Comparison of ENCODE assay signal across 19 cellular contexts in genomic region chr9:89872426-89872912, GRCh38.
A peak's percentile ranks its signal among the peaks of the same experiment; 100 is the strongest.
DNase-seq lines count a peak whose midpoint lies in the region; TF ChIP-seq lines count a peak whose summit lies in the region.
"Had no signal": no experiment of that assay in that cellular context is flagged by ENCODE, and none has a peak within 500 bp of the region (broad histone marks: within the 10 kb centered on the region; RNA-seq: fewer than 3 reads in every experiment).

No MANE protein-coding gene starts in this region.

- POLR2A ChIA-PET in GM10248 (lab: Yijun Ruan, JAX), result no interaction called here

- H2BK5ac ChIP-seq in mesenchymal stem cell (ENCODE audit: low read depth, low read length, poor library complexity, severe bottlenecking), result no peak overlapping the region

- H2BK15ac ChIP-seq in mesenchymal stem cell (ENCODE audit: low read depth, poor library complexity, severe bottlenecking), result peak overlapping the region; percentile 27

- WGBS in esophagus squamous epithelium, 2 donors, result 39 to 53% methylated on average over 7 of the region's 9 CpGs
- 92% methylated on average over 9 of the region's 9 CpGs for WGBS in mesenchymal stem cell

- CTCF ChIA-PET in GM10248 (lab: Yijun Ruan, JAX), result no interaction called here

- no peak overlapping the region for H3K4me2 ChIP-seq in mesenchymal stem cell (ENCODE audit: low read length, poor library complexity, severe bottlenecking)

- H3K9me3 ChIP-seq in WERI-Rb-1 (ENCODE audit: severe bottlenecking) (no peaks in the 10 kb centered on the region), esophagus squamous epithelium (no peaks in the 10 kb centered on the region), mesenchymal stem cell (ENCODE audit: control insufficient read depth, low read length) (no peaks in the 10 kb centered on the region), skeletal muscle tissue (ENCODE audit: control insufficient read depth in 3 of 3, low read length in 3 of 3) (no peaks in the 10 kb centered on the region)
- H3K9me3 ChIP-seq: body of pancreas, neutrophil had no signal

- H3K79me1 ChIP-seq in mesenchymal stem cell (replicated peaks; ENCODE audit: low read length, poor library complexity, severe bottlenecking), result no peaks in the 10 kb centered on the region

- H3K9ac ChIP-seq in mesenchymal stem cell (ENCODE audit: low read length) (no peak overlapping the region), skeletal muscle tissue (ENCODE audit: low read depth in 1 of 3, low read length in 3 of 3) (peak overlapping the region; percentile 42 to 78 (median 54))

- no peak overlapping the region for H2AFZ ChIP-seq in mesenchymal stem cell (ENCODE audit: low read depth, low read length)

- H3K4me1 ChIP-seq in esophagus squamous epithelium (peaks cover 32 to 52% (median 35%) of the 10 kb centered on the region in 3 donors), mesenchymal stem cell (ENCODE audit: control insufficient read depth, insufficient read depth, low read depth, low read length) (peaks cover 13% of the 10 kb centered on the region), skeletal muscle tissue (ENCODE audit: control insufficient read depth in 3 of 3, insufficient read depth in 3 of 3, low read length in 3 of 3) (peaks cover 49 to 56% (median 54%) of the 10 kb centered on the region in 3 donors)
- H3K4me1 ChIP-seq: body of pancreas had no signal

- H3K4me3 ChIP-seq in WERI-Rb-1 (ENCODE audit: low read depth, low read length) (no peak overlapping the region), esophagus squamous epithelium (no peak overlapping the region), mesenchymal stem cell (ENCODE audit: insufficient read depth in 1 of 2, low read depth in 1 of 2, low read length in 2 of 2) (no peak overlapping the region), skeletal muscle tissue (ENCODE audit: low read length in 3 of 3) (peak overlapping the region in 1 of 3 donors; percentile 9)
- H3K4me3 ChIP-seq: body of pancreas had no signal

- H2BK12ac ChIP-seq in mesenchymal stem cell (ENCODE audit: low read length in 2 of 2), result peak overlapping the region in 1 of 2 experiments; percentile 52

- no peak overlapping the region for H3K4ac ChIP-seq in mesenchymal stem cell (ENCODE audit: low read depth in 1 of 2, low read length in 2 of 2)

- H2BK120ac ChIP-seq in mesenchymal stem cell (ENCODE audit: low read depth, low read length), result peak overlapping the region; percentile 64

- no peak overlapping the region for H3K18ac ChIP-seq in mesenchymal stem cell (ENCODE audit: low read depth in 1 of 2, low read length in 2 of 2)

- no peaks in the 10 kb centered on the region for H3K27me3 ChIP-seq in WERI-Rb-1 (ENCODE audit: insufficient read depth, low read depth, severe bottlenecking)
- no peaks in the 10 kb centered on the region for H3K27me3 ChIP-seq in esophagus squamous epithelium
- H3K27me3 ChIP-seq in mesenchymal stem cell (ENCODE audit: control insufficient read depth in 1 of 2, insufficient read depth in 1 of 2, low read length in 2 of 2), result peaks cover 0 to 5% of the 10 kb centered on the region in 2 experiments
- H3K27me3 ChIP-seq in skeletal muscle tissue (ENCODE audit: control insufficient read depth in 3 of 3, insufficient read depth in 3 of 3, low read length in 3 of 3), result no peaks in the 10 kb centered on the region
- H3K27me3 ChIP-seq: body of pancreas, neutrophil had no signal

- H2AK5ac ChIP-seq in mesenchymal stem cell (ENCODE audit: low read length, severe bottlenecking), result no peak overlapping the region

- H3K23ac ChIP-seq in mesenchymal stem cell (ENCODE audit: low read length in 2 of 2), result no peak overlapping the region

- H4K8ac ChIP-seq in mesenchymal stem cell (ENCODE audit: low read length), result no peak overlapping the region

- DNase-seq in WERI-Rb-1 (peak; percentile 1), esophagus squamous epithelium (lab: John Stamatoyannopoulos, UW) (no peak), mesenchymal stem cell (no peak), occipital lobe (lab: John Stamatoyannopoulos, UW) (no peak), GM10248 (ENCODE audit: extremely low spot score) (no peak), DMS 273 (lab: John Stamatoyannopoulos, UW; ENCODE audit: unreplicated experiment) (no peak), NCI-H187 treated with DMSO at 0.1 percent for 48 hours (lab: John Stamatoyannopoulos, UW) (no peak)
- DNase-seq: activated CD4-positive, alpha-beta T cell treated with anti-CD3 and anti-CD28 coated beads, Interleukin-2, amount 50 U/mL, for 48 hours; CD4-positive, alpha-beta memory T cell; effector memory CD4-positive, alpha-beta T cell; mammary epithelial cell; NCI-H1092; NCI-H1930; NCI-H69; retina; RPMI8226 had no signal

- intact Hi-C loops in esophagus squamous epithelium (cut with DNase I), result no loop called here

- H3K36me3 ChIP-seq in WERI-Rb-1 (no peaks in the 10 kb centered on the region), esophagus squamous epithelium (no peaks in the 10 kb centered on the region), mesenchymal stem cell (ENCODE audit: control insufficient read depth in 1 of 2, insufficient read depth in 2 of 2, low read depth in 1 of 2, low read length in 2 of 2) (no peaks in the 10 kb centered on the region), skeletal muscle tissue (ENCODE audit: control insufficient read depth in 3 of 3, insufficient read depth in 3 of 3, low read length in 3 of 3) (no peaks in the 10 kb centered on the region)
- H3K36me3 ChIP-seq: neutrophil had no signal

- no peak overlapping the region for H3K14ac ChIP-seq in mesenchymal stem cell (ENCODE audit: low read length in 2 of 2)

- H3K27ac ChIP-seq in WERI-Rb-1 (no peak overlapping the region), esophagus squamous epithelium (peak overlapping the region in 3 of 4 donors; percentile 21 to 72 (median 66)), mesenchymal stem cell (ENCODE audit: low read length, poor library complexity, severe bottlenecking) (no peak overlapping the region), skeletal muscle tissue (ENCODE audit: low read depth, low read length) (peak overlapping the region; percentile 86)
- H3K27ac ChIP-seq: body of pancreas, neutrophil had no signal

- no peak overlapping the region for H4K91ac ChIP-seq in mesenchymal stem cell (ENCODE audit: low read length)

- no peak for TF ChIP-seq CTCF in WERI-Rb-1 (IDR thresholded peaks at IDR 0.05; ENCODE audit: low read depth, low read length)
- no peak for TF ChIP-seq CTCF in esophagus squamous epithelium (IDR thresholded peaks at IDR 0.05)
- no peak for TF ChIP-seq CTCF in GM10248 (IDR thresholded peaks at IDR 0.05; ENCODE audit: control extremely low read depth, extremely low read depth, low read depth, missing control alignments)

- no peak for TF ChIP-seq POLR2A in esophagus squamous epithelium (IDR thresholded peaks at IDR 0.05)

Comparison
In these comparisons a context has a peak if more than half of its experiments do, and no peak if none do; other contexts are left out.
1. H3K27ac ChIP-seq: peak in esophagus squamous epithelium (3 of 4) and skeletal muscle tissue (single experiment); none in WERI-Rb-1 (single experiment) and mesenchymal stem cell (single experiment).